In genomic region chr6:160992323-160993314, GRCh38 we compare ENCODE assay signal across 8 cellular contexts. TPM values are rescaled to one million over a fixed set of nuclear protein-coding genes. Genes with fewer than 3 reads are reported as not detected.
DNase-seq lines count a peak whose midpoint lies in the region; ATAC-seq and TF ChIP-seq lines count a peak whose summit lies in the region.

No MANE protein-coding gene starts in this region.

- H3K4me3 ChIP-seq in epithelial cell of esophagus (ENCODE audit: low read length) (peak overlapping the region; percentile 89), mucosa of descending colon (peak overlapping the region; percentile 97), transverse colon (peak overlapping the region; percentile 86 to 98 (median 92))

- H3K9me3 ChIP-seq in mucosa of descending colon: no peaks in the 10 kb centered on the region
- no peaks in the 10 kb centered on the region for H3K9me3 ChIP-seq in transverse colon

- peak; percentile 27 for ATAC-seq in GM18519 (IDR thresholded peaks at IDR 0.05; ENCODE audit: low FRiP score, unreplicated experiment)
- peak; percentile 32 for ATAC-seq in HG03103 (IDR thresholded peaks at IDR 0.05; ENCODE audit: low read depth, unreplicated experiment)
- ATAC-seq in mucosa of descending colon: peak; percentile 49

- no peak for TF ChIP-seq EP300 in transverse colon (IDR thresholded peaks at IDR 0.05; ENCODE audit: low read depth)

- DNase-seq in CD1c-positive myeloid dendritic cell (ENCODE audit: extremely low spot score): peak; percentile 56
- peak; percentile 45 for DNase-seq in NCI-H226
- DNase-seq in activated CD4-positive, alpha-beta T cell treated with anti-CD3 and anti-CD28 coated beads for 4 hours: peak; percentile 11 to 41
- peak; percentile 75 for DNase-seq in epithelial cell of esophagus (ENCODE audit: low read depth)
- DNase-seq in mucosa of descending colon: peak in 1 of 3 donors; percentile 62
- DNase-seq in transverse colon: peak; percentile 51

- no peak for TF ChIP-seq POLR2A in transverse colon (IDR thresholded peaks at IDR 0.05)

- in situ Hi-C loops in transverse colon (cut with MboI; ENCODE audit: low pct_ligation_motif_present in 1 of 4, low pct_unique_long_range_greater_than_20kb in 1 of 4, low sequenced_read_pairs in 3 of 4): no loop called here

- H3K4me1 ChIP-seq in mucosa of descending colon (ENCODE audit: low read depth) (peaks cover 13% of the 10 kb centered on the region), transverse colon (peaks cover 7 to 28% (median 9%) of the 10 kb centered on the region in 4 donors)

- no peaks in the 10 kb centered on the region for H3K27me3 ChIP-seq in transverse colon

- H3K36me3 ChIP-seq in mucosa of descending colon (ENCODE audit: low read depth) (no peaks in the 10 kb centered on the region), transverse colon (no peaks in the 10 kb centered on the region)

- TF ChIP-seq CTCF in epithelial cell of esophagus (IDR thresholded peaks at IDR 0.05; ENCODE audit: insufficient read depth, low read depth, low read length, missing control alignments): peak; percentile 70
- no peak for TF ChIP-seq CTCF in mucosa of descending colon (IDR thresholded peaks at IDR 0.05)
- TF ChIP-seq CTCF in transverse colon (IDR thresholded peaks at IDR 0.05): peak; percentile 35 to 49 (median 42)

- WGBS in transverse colon (ENCODE audit: low coverage in 1 of 2), 2 donors: 0% methylated on average over 7 to 19 of the region's 19 CpGs

- peak overlapping the region; percentile 91 to 97 (median 94) for H3K27ac ChIP-seq in transverse colon

- intact Hi-C loops in mucosa of descending colon (cut with DNase I, micrococcal nuclease) (no loop called here), transverse colon (cut with DNase I; ENCODE audit: low total_unique reads) (no loop called here)

RNA-seq across cellular contexts. Expression of gene MAP3K4, which starts 1.1 kb away (rescaled TPM):
- total RNA-seq in mucosa of descending colon: 10 to 100 TPM; 32.8 to 58.3 (median 34.7) TPM
- 10 to 100 TPM; 17.2 to 35.2 (median 23.7) TPM for total RNA-seq in transverse colon
